8 cellular contexts compared by ENCODE assay signal in genomic region chr18:35972197-35973000, GRCh38.
DNase-seq lines count a peak whose midpoint lies in the region; ATAC-seq, FAIRE-seq and TF ChIP-seq lines count a peak whose summit lies in the region.

Gene RMP24, plus strand, starts transcription at chr18:35972679.

- H3K27ac ChIP-seq in VCaP (peak within 1 kb of the TSS; percentile 82), mammary epithelial cell (ENCODE audit: insufficient read depth, low read depth, low read length) (peak within 1 kb of the TSS; percentile 79), small intestine (ENCODE audit: low read depth in 1 of 2, low read length in 1 of 2) (peak within 1 kb of the TSS; percentile 75 to 85)

- dilution Hi-C loops in mammary epithelial cell (cut with HindIII; ENCODE audit: low sequenced_read_pairs): no loop called here

- no peaks in the 10 kb centered on the region for H4K20me1 ChIP-seq in mammary epithelial cell (ENCODE audit: insufficient read depth, low read length)

- H2AFZ ChIP-seq in mammary epithelial cell (ENCODE audit: low read depth, low read length): peak within 1 kb of the TSS; percentile 88

- H3K36me3 ChIP-seq in mammary epithelial cell (ENCODE audit: insufficient read depth, low read length): peaks cover 19% of the 10 kb centered on the region
- H3K36me3 ChIP-seq in small intestine (ENCODE audit: control insufficient read depth in 2 of 2, insufficient read depth in 2 of 2, low read length in 2 of 2): peaks cover 0 to 4% of the 10 kb centered on the region in 2 donors

- TF ChIP-seq CTCF in VCaP (conservative IDR thresholded peaks at IDR 0.05) (no peak), mammary epithelial cell (conservative IDR thresholded peaks at IDR 0.05 in 1 of 2, IDR thresholded peaks at IDR 0.05 in 1 of 2; ENCODE audit: extremely low read depth in 1 of 2, insufficient read depth in 1 of 2, low read depth in 1 of 2, low read length in 2 of 2) (no peak)

- no peak for FAIRE-seq in small intestine (lab: Jason Lieb, UNC)

- DNase-seq in ACHN: peak; percentile 93
- peak; percentile 91 for DNase-seq in NCI-H2171 treated with DMSO at 0.1 percent for 48 hours (lab: John Stamatoyannopoulos, UW)
- DNase-seq in mammary epithelial cell: peak; percentile 95
- peak; percentile 95 for DNase-seq in iPS-NIHi11 (ENCODE audit: low spot score)
- DNase-seq in small intestine: peak; percentile 99

- ATAC-seq in GM18870 (IDR thresholded peaks at IDR 0.05; ENCODE audit: unreplicated experiment): peak; percentile 84
- peak; percentile 88 for ATAC-seq in HG03108 (IDR thresholded peaks at IDR 0.05; ENCODE audit: unreplicated experiment)

- peak within 1 kb of the TSS; percentile 82 for H3K4me2 ChIP-seq in mammary epithelial cell (ENCODE audit: insufficient read depth, low read depth, low read length)

- BruUV-seq in mammary epithelial cell (replicated peaks; lab: Mats Ljungman, UMichigan): no TSS peak

- intact Hi-C loops in mammary epithelial cell (cut with micrococcal nuclease): loop anchor here (1.0 to 5.0 kb wide), 5 partner anchors 22 to 585 kb away; partner anchors contain the start of genes ELP2 and SLC39A6

- H3K4me3 ChIP-seq in mammary epithelial cell (replicated peaks in 1 of 3; ENCODE audit: insufficient read depth in 1 of 3, low read depth in 2 of 3, low read length in 3 of 3) (peak within 1 kb of the TSS; percentile 58 to 80 (median 73)), small intestine (ENCODE audit: low read depth in 1 of 2, low read length in 2 of 2) (peak within 1 kb of the TSS; percentile 69 to 90)

- WGBS in mammary epithelial cell (ENCODE audit: low coverage, missing lambda C conversion rate): under 1% methylated on average over 42 of the region's 73 CpGs
- 0% methylated on average over 63 to 73 of the region's 73 CpGs for WGBS in small intestine, 3 donors

- H3K4me1 ChIP-seq in mammary epithelial cell (ENCODE audit: insufficient read depth, low read length): peaks cover 44% of the 10 kb centered on the region
- H3K4me1 ChIP-seq in small intestine (ENCODE audit: control insufficient read depth in 2 of 2, insufficient read depth in 1 of 2, low read depth in 1 of 2, low read length in 1 of 2): peaks cover 3 to 4% of the 10 kb centered on the region in 2 donors

- in situ Hi-C loops in ACHN (cut with HindIII; ENCODE audit: low pct_ligation_motif_present, low pct_unique_long_range_greater_than_20kb, low sequenced_read_pairs) (no loop called here), mammary epithelial cell (cut with MboI; ENCODE audit: low sequenced_read_pairs in 2 of 2) (loop anchor here in 1 of 2 donors (25.0 kb wide), 1 partner anchor 560 kb away; no protein-coding TSS in a partner anchor)

- CTCF ChIA-PET in mammary epithelial cell (lab: Charles Lee; ENCODE audit: low non-redundant PET): no interaction called here

- peaks cover 44% of the 10 kb centered on the region for H3K79me2 ChIP-seq in mammary epithelial cell (ENCODE audit: insufficient read depth, low read length)

- H3K9me3 ChIP-seq in mammary epithelial cell (replicated peaks; ENCODE audit: insufficient read depth, low read length): peaks cover 1% of the 10 kb centered on the region
- H3K9me3 ChIP-seq in small intestine (ENCODE audit: control insufficient read depth, low read depth): no peaks in the 10 kb centered on the region

- H3K27me3 ChIP-seq in mammary epithelial cell (ENCODE audit: insufficient read depth, low read length) (no peaks in the 10 kb centered on the region), small intestine (ENCODE audit: control insufficient read depth in 2 of 2, insufficient read depth in 2 of 2, low read length in 2 of 2) (no peaks in the 10 kb centered on the region)

- H3K9ac ChIP-seq in mammary epithelial cell (ENCODE audit: insufficient read depth, low read length): peak within 1 kb of the TSS; percentile 80

Comparison
In these comparisons a context has a peak if more than half of its experiments do, and no peak if none do; other contexts are left out.
1. Peak in every context shown above with its lines: DNase-seq, ATAC-seq, H3K4me3 ChIP-seq and H3K27ac ChIP-seq.